ENCODE assay signal across 21 cellular contexts in genomic region chr10:21944727-21945386, GRCh38. TPM values are rescaled to one million over a fixed set of nuclear protein-coding genes. Genes with fewer than 3 reads are reported as not detected.
A peak's percentile ranks its signal among the peaks of the same experiment; 100 is the strongest.
DNase-seq lines count a peak whose midpoint lies in the region; ATAC-seq, FAIRE-seq and TF ChIP-seq lines count a peak whose summit lies in the region.
"Had no signal": no experiment of that assay in that cellular context is flagged by ENCODE, and none has a peak within 500 bp of the region (broad histone marks: within the 10 kb centered on the region; RNA-seq: fewer than 3 reads in every experiment).

No MANE protein-coding gene starts in this region.

- TF ChIP-seq CTCF in A549 (IDR thresholded peaks at IDR 0.05) (no peak), fibroblast of pulmonary artery (IDR thresholded peaks at IDR 0.05; ENCODE audit: low read length, missing control alignments) (no peak)

- H3K4me1 Mint-ChIP-seq in T-cell = peaks cover 14 to 23% (median 15%) of the 10 kb centered on the region in 3 donors

- no peak overlapping the region for H3K4me3 ChIP-seq in A549
- H3K4me3 ChIP-seq in BLaER1 treated with 17β-estradiol and CSF1 and Interleukin-3, amounts not matched to agents 10 nM and 100 nM = no peak overlapping the region
- no peak overlapping the region for H3K4me3 ChIP-seq in fibroblast of pulmonary artery (replicated peaks; ENCODE audit: low read depth, low read length)
- H3K4me3 ChIP-seq: SK-N-MC had no signal

- WGBS in A549 (ENCODE audit: missing lambda C conversion rate) = 83% methylated on average over 2 of the region's 2 CpGs

- H3K27ac Mint-ChIP-seq in T-cell = peak overlapping the region; percentile 29 to 37
- H3K27ac Mint-ChIP-seq: B cell had no signal

- no peaks in the 10 kb centered on the region for H3K27me3 ChIP-seq in BLaER1 treated with 17β-estradiol and CSF1 and Interleukin-3, amounts not matched to agents 10 nM and 100 nM

- CTCF ChIA-PET in A549 (lab: Yijun Ruan, JAX) = interaction anchor here (1.1 kb wide), 1 partner anchor 19 kb away, joined by 3 read pairs; no protein-coding TSS in a partner anchor
- CTCF ChIA-PET in T-cell (lab: Charles Lee) = no interaction called here

- H3K9me3 ChIP-seq in A549 = no peaks in the 10 kb centered on the region
- peaks cover 0 to 4% (median 0%) of the 10 kb centered on the region in 11 experiments; a peak in 1 of 22 replicates for H3K9me3 ChIP-seq in BLaER1 treated with 17β-estradiol and CSF1 and Interleukin-3, amounts not matched to agents 10 nM and 100 nM (replicated peaks in 1 of 11)

- no peaks in the 10 kb centered on the region for H3K27me3 Mint-ChIP-seq in T-cell
- H3K27me3 Mint-ChIP-seq: B cell; CD4-positive, CD25-positive, alpha-beta regulatory T cell had no signal

- no peak overlapping the region for H3K9ac ChIP-seq in BLaER1 treated with 17β-estradiol and CSF1 and Interleukin-3, amounts not matched to agents 10 nM and 100 nM

- H3K4me1 ChIP-seq in A549 = peaks cover 8% of the 10 kb centered on the region
- peaks cover 10 to 34% (median 28%) of the 10 kb centered on the region in 10 experiments; a peak in 19 of 20 replicates for H3K4me1 ChIP-seq in BLaER1 treated with 17β-estradiol and CSF1 and Interleukin-3, amounts not matched to agents 10 nM and 100 nM

- no peak for TF ChIP-seq EP300 in A549 (IDR thresholded peaks at IDR 0.05)

- H3K4me2 ChIP-seq in A549 = no peak overlapping the region
- peak overlapping the region in 7 of 11 experiments; percentile 47 to 82 (median 59); a peak in 13 of 22 replicates for H3K4me2 ChIP-seq in BLaER1 treated with 17β-estradiol and CSF1 and Interleukin-3, amounts not matched to agents 10 nM and 100 nM

- ATAC-seq in A549 = no peak
- ATAC-seq in T-cell (replicated peaks in 1 of 4) = no peak

- no peak overlapping the region for H3K4me3 Mint-ChIP-seq in T-cell
- H3K4me3 Mint-ChIP-seq: B cell; CD4-positive, CD25-positive, alpha-beta regulatory T cell had no signal

- TF ChIP-seq POLR2A in A549 (IDR thresholded peaks at IDR 0.05; ENCODE audit: low read length) = no peak

- DNase-seq in A549 (ENCODE audit: low read depth in 1 of 2, low spot score in 1 of 2) (no peak), T-cell (no peak), fibroblast of pulmonary artery (ENCODE audit: low read depth) (peak; percentile 47), D341Med (ENCODE audit: low spot score) (no peak), GOT3 (lab: John Stamatoyannopoulos, UW) (no peak)
- no peak for DNase-seq in effector CD8-positive, alpha-beta T cell (lab: John Stamatoyannopoulos, UW)
- DNase-seq: CD4-positive, CD25-positive, alpha-beta regulatory T cell; COR-L47; GDM1; NCI-H1105; NCI-H1694; NCI-H2081 treated with DMSO at 0.1 percent for 48 hours; NCI-H510A treated with DMSO at 0.1 percent for 48 hours; NCI-H774; OCI-M1; SHP77 had no signal

- H4K20me1 ChIP-seq in BLaER1 treated with 17β-estradiol and CSF1 and Interleukin-3, amounts not matched to agents 10 nM and 100 nM = no peaks in the 10 kb centered on the region

- H3K36me3 ChIP-seq in BLaER1 treated with 17β-estradiol and CSF1 and Interleukin-3, amounts not matched to agents 10 nM and 100 nM = no peaks in the 10 kb centered on the region; a peak in 1 of 22 replicates

- H3K36me3 Mint-ChIP-seq in T-cell = peaks cover under 1% of the 10 kb centered on the region
- H3K36me3 Mint-ChIP-seq: CD4-positive, CD25-positive, alpha-beta regulatory T cell had no signal

- H3K9me3 Mint-ChIP-seq in T-cell = no peaks in the 10 kb centered on the region

- H3K27ac ChIP-seq in A549 = no peak overlapping the region
- H3K27ac ChIP-seq in BLaER1 treated with 17β-estradiol and CSF1 and Interleukin-3, amounts not matched to agents 10 nM and 100 nM = peak overlapping the region in 8 of 11 experiments; percentile 31 to 85 (median 82); a peak in 14 of 22 replicates
- H3K27ac ChIP-seq: SK-N-MC had no signal

- POLR2A ChIA-PET in A549 (lab: Yijun Ruan, JAX) (no interaction called here), T-cell (lab: Charles Lee) (no interaction called here)

- TF ChIP-seq RAD21 in A549 (conservative IDR thresholded peaks at IDR 0.05 in 1 of 2, IDR thresholded peaks at IDR 0.05 in 1 of 2) = no peak

- FAIRE-seq in A549 (lab: Jason Lieb, UNC) = no peak
- FAIRE-seq: GM19239, HTR-8/SVneo had no signal

TF ChIP-seq in A549, 52 proteins besides CTCF, POLR2A, EP300 and RAD21:
- TF ChIP-seq MAFK (IDR thresholded peaks at IDR 0.05; ENCODE audit: partially characterized antibody) (peak; percentile 53), NPAS2 (CRISPR knock-in tag; IDR thresholded peaks at IDR 0.05; ENCODE audit: borderline replicate concordance) (no peak), BHLHE40 (IDR thresholded peaks at IDR 0.05; ENCODE audit: low read depth, low read length) (no peak), MYC (IDR thresholded peaks at IDR 0.05; ENCODE audit: borderline replicate concordance, low read length) (no peak)

RNA-seq across cellular contexts. Expression of gene DNAJC1, which starts 58.7 kb away (rescaled TPM):
- 29.8 and 34.2 TPM in 2 replicates for polyA plus RNA-seq in A549 (2011; rRNA removed)
- polyA plus RNA-seq in A549 (2012; cell fraction: cytosol; rRNA removed) = 13.5 and 13.8 TPM in 2 replicates
- polyA plus RNA-seq in A549 (2012; cell fraction: nucleus; rRNA removed) = 22.1 and 22.4 TPM in 2 replicates
- polyA plus RNA-seq in A549 (2017; fragmentation: RNase III; extraction: RNeasy Plus Mini Kit Qiagen cat#74134 plus additional on column Dnase treatment) = 17.6 to 19.3 TPM (median 19.2 TPM) in 3 replicates
- polyA minus RNA-seq in A549 (2011; rRNA and poly(A)+ RNA removed) = 20.9 and 28.3 TPM in 2 replicates
- 10 to 100 TPM; 12.8 to 23.1 (median 16.7) TPM for total RNA-seq in T-cell

Comparison
In these comparisons a context has a peak if more than half of its experiments do, and no peak if none do; other contexts are left out.
1. H3K27ac ChIP-seq: peak in BLaER1 treated with 17β-estradiol and CSF1 and Interleukin-3, amounts not matched to agents 10 nM and 100 nM (8 of 11); none in A549 (0 of 2).